Comparison of ENCODE assay signal across 27 cellular contexts in genomic region chr1:84254703-84255238, GRCh38.
DNase-seq lines count a peak whose midpoint lies in the region; FAIRE-seq and TF ChIP-seq lines count a peak whose summit lies in the region.
"Had no signal": no experiment of that assay in that cellular context is flagged by ENCODE, and none has a peak within 500 bp of the region (broad histone marks: within the 10 kb centered on the region; RNA-seq: fewer than 3 reads in every experiment).

No MANE protein-coding gene starts in this region.

- no peaks in the 10 kb centered on the region for H3K36me3 ChIP-seq in mucosa of rectum (ENCODE audit: control insufficient read depth in 2 of 2, insufficient read depth in 2 of 2, low read length in 2 of 2)
- H3K36me3 ChIP-seq in tibial artery: no peaks in the 10 kb centered on the region
- H3K36me3 ChIP-seq: MG63, suprapubic skin, vagina had no signal

- TF ChIP-seq CTCF in tibial artery (IDR thresholded peaks at IDR 0.05): no peak

- no peak for TF ChIP-seq POLR2A in H54 (IDR thresholded peaks at IDR 0.05; ENCODE audit: low read depth, low read length)

- no peak overlapping the region for H3K9ac ChIP-seq in mucosa of rectum (ENCODE audit: low read depth in 1 of 2, low read length in 2 of 2)
- H3K9ac ChIP-seq: GM23248, parathyroid adenoma had no signal

- DNase-seq in LoVo (ENCODE audit: low spot score): peak; percentile 63
- DNase-seq in tibial artery: no peak
- no peak for DNase-seq in SKM-1 treated with dmso at 0.1 percent for 144 hours (lab: John Stamatoyannopoulos, UW; ENCODE audit: unreplicated experiment)
- DNase-seq in activated CD8-positive, alpha-beta memory T cell treated with anti-CD3 and anti-CD28 coated beads, Interleukin-2, amount 50 U/mL, for 4 hours: no peak
- DNase-seq in activated T-cell treated with anti-CD3 and anti-CD28 coated beads, Interleukin-2, amount 50 U/mL, for 24 hours: no peak
- no peak for DNase-seq in H54 (ENCODE audit: insufficient read length, low spot score)
- DNase-seq: activated CD8-positive, alpha-beta T cell treated with anti-CD3 and anti-CD28 coated beads for 36 hours; activated effector memory CD4-positive, alpha-beta T cell treated with anti-CD3 and anti-CD28 coated beads, Interleukin-2, amount 50 U/mL, for 16 hours; CD4-positive, alpha-beta T cell; DMS 273 treated with DMSO at 0.1 percent for 48 hours; glutamatergic neuron; MG63; NCI-H1436 treated with DMSO at 0.1 percent for 48 hours; NCI-H2107; nephron progenitor cell; right cardiac atrium; stimulated activated CD4-positive, alpha-beta T cell treated with anti-CD3 and anti-CD28 coated beads, Interleukin-12 subunit alpha, Interleukin-12 subunit beta, amount 100 ng/mL, for 4 hours; stimulated activated CD4-positive, alpha-beta T cell treated with anti-CD3 and anti-CD28 coated beads, Interleukin-4, amount 100 ng/mL, for 4 hours had no signal

- H3K4me3 ChIP-seq in mucosa of rectum (ENCODE audit: low read length in 2 of 2) (peak overlapping the region in 1 of 2 donors; percentile 23), tibial artery (no peak overlapping the region)
- H3K4me3 ChIP-seq: GM23248, lung, MG63, suprapubic skin, vagina had no signal

- H3K9me3 ChIP-seq in mucosa of rectum (ENCODE audit: control insufficient read depth in 2 of 2, low read length in 2 of 2) (no peaks in the 10 kb centered on the region), tibial artery (peaks cover 5 to 10% (median 7%) of the 10 kb centered on the region in 3 donors)
- H3K9me3 ChIP-seq: MG63, suprapubic skin had no signal

- no peak overlapping the region for H3K4me3 Mint-ChIP-seq in activated T-cell treated with anti-CD3 and anti-CD28 coated beads, Interleukin-2, amount 50 U/mL, for 24 hours
- H3K4me3 Mint-ChIP-seq: activated CD8-positive, alpha-beta T cell treated with anti-CD3 and anti-CD28 coated beads for 36 hours; CD4-positive, alpha-beta T cell; nephron progenitor cell; stimulated activated memory B cell treated with anti-CD40 and anti-IgM and Interleukin-4, amounts not matched to agents 10 μg/mL and 1 μg/mL and 100 μg/mL, for 72 hours had no signal

- no peak overlapping the region for H3K27ac Mint-ChIP-seq in activated T-cell treated with anti-CD3 and anti-CD28 coated beads, Interleukin-2, amount 50 U/mL, for 24 hours
- H3K27ac Mint-ChIP-seq: activated CD8-positive, alpha-beta T cell treated with anti-CD3 and anti-CD28 coated beads for 36 hours; CD4-positive, alpha-beta T cell; nephron progenitor cell; stimulated activated memory B cell treated with anti-CD40 and anti-IgM and Interleukin-4, amounts not matched to agents 10 μg/mL and 1 μg/mL and 100 μg/mL, for 72 hours had no signal

- H3K27me3 Mint-ChIP-seq in activated T-cell treated with anti-CD3 and anti-CD28 coated beads, Interleukin-2, amount 50 U/mL, for 24 hours: no peaks in the 10 kb centered on the region
- H3K27me3 Mint-ChIP-seq: activated CD8-positive, alpha-beta T cell treated with anti-CD3 and anti-CD28 coated beads for 36 hours; CD4-positive, alpha-beta T cell; stimulated activated memory B cell treated with anti-CD40 and anti-IgM and Interleukin-4, amounts not matched to agents 10 μg/mL and 1 μg/mL and 100 μg/mL, for 72 hours had no signal

- intact Hi-C loops in tibial artery (cut with DNase I; ENCODE audit: low total_unique reads): no loop called here

- H3K4me1 Mint-ChIP-seq in activated T-cell treated with anti-CD3 and anti-CD28 coated beads, Interleukin-2, amount 50 U/mL, for 24 hours (ENCODE audit: low read depth): no peaks in the 10 kb centered on the region
- H3K4me1 Mint-ChIP-seq: nephron progenitor cell; stimulated activated memory B cell treated with anti-CD40 and anti-IgM and Interleukin-4, amounts not matched to agents 10 μg/mL and 1 μg/mL and 100 μg/mL, for 72 hours had no signal

- H3K9me3 Mint-ChIP-seq in activated T-cell treated with anti-CD3 and anti-CD28 coated beads, Interleukin-2, amount 50 U/mL, for 24 hours: peaks cover 11% of the 10 kb centered on the region

- no peak for FAIRE-seq in H54 (lab: Jason Lieb, UNC)
- FAIRE-seq: GM12891 had no signal

- peaks cover 0 to 20% of the 10 kb centered on the region in 2 donors for H3K4me1 ChIP-seq in mucosa of rectum (ENCODE audit: control insufficient read depth in 2 of 2, insufficient read depth in 2 of 2, low read length in 2 of 2)
- peaks cover 0 to 35% (median 11%) of the 10 kb centered on the region in 4 donors for H3K4me1 ChIP-seq in tibial artery
- H3K4me1 ChIP-seq: parathyroid adenoma, vagina had no signal

- H3K27ac ChIP-seq in cingulate gyrus (ENCODE audit: low read depth, low read length) (peak overlapping the region; percentile 87), mucosa of rectum (ENCODE audit: low read depth in 2 of 2, low read length in 2 of 2) (peak overlapping the region; percentile 66 to 82), tibial artery (peak overlapping the region; percentile 41 to 57)
- H3K27ac ChIP-seq: parathyroid adenoma, suprapubic skin, vagina had no signal

- H3K36me3 Mint-ChIP-seq in activated T-cell treated with anti-CD3 and anti-CD28 coated beads, Interleukin-2, amount 50 U/mL, for 24 hours (ENCODE audit: low read depth): no peaks in the 10 kb centered on the region

- H3K27me3 ChIP-seq in mucosa of rectum (ENCODE audit: control insufficient read depth in 2 of 2, insufficient read depth in 2 of 2, low read length in 2 of 2): no peaks in the 10 kb centered on the region
- H3K27me3 ChIP-seq in tibial artery: no peaks in the 10 kb centered on the region
- H3K27me3 ChIP-seq: MG63, suprapubic skin, vagina had no signal
